ENCODE assay signal across 8 cellular contexts in the genomic region with DNA sequence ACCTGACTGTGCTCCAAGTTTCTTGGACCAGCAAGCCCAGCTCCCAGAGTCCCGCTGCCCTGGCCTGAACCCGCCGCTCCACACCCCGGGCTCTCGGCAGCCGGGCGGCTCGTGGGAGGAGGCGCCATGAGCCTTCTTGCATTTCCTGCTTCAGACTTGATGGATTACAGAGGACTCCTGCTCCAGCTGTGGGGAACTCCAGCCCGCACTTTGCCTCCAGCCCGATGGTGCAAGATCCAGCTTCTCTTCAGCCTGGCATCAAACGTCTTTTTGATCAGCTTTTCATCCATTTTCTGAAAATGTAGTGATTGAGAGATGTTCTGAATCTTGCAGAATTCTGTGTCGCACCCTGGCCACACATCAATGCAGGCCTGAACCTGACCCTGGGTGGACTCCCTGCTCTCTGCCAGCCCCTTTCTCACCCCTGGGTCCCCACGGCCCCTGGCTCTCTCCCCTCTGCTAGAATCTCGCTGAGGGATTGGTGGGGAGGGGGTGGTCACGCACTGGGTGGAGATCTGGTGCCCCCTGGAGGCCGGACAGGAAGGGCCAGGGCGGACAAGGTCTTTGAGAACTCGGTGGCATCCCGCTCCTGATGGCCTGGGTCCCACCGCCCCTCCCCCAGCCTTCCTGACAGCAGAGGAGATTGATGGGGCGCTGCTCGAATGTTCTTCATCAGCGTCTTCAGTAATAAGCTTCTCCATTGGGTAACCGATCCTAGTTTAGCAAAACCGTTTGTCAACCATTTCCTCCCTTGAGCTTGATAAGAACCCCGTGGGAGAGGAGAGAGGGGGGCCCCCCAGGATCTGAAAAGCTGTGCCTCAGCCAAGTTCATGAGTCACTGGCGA. TPM values are rescaled to one million over a fixed set of nuclear protein-coding genes. Genes with fewer than 3 reads are reported as not detected.
DNase-seq lines count a peak whose midpoint lies in the region; ATAC-seq and TF ChIP-seq lines count a peak whose summit lies in the region.

No MANE protein-coding gene starts in this region.

- H3K27ac ChIP-seq in GM23248 (0 out of 2 replicates have a peak overlapping the region, but pooled peaks have one; percentile 32), left lung (peak overlapping the region; percentile 45 to 68)

- H3K9ac ChIP-seq in GM23248 = peak overlapping the region; percentile 64

- peak; percentile 40 to 67 for TF ChIP-seq CTCF in left lung (IDR thresholded peaks at IDR 0.05)

- H2AFZ ChIP-seq in GM23248 = peak overlapping the region; percentile 89

- H4K20me1 ChIP-seq in GM23248 (ENCODE audit: insufficient read depth) = no peaks in the 10 kb centered on the region

- peak overlapping the region; percentile 71 for H3K4me3 ChIP-seq in GM23248
- peak overlapping the region in 1 of 2 donors; percentile 32 for H3K4me3 ChIP-seq in left lung

- ATAC-seq in left lung = peak; percentile 94
- ATAC-seq in GM18868 (IDR thresholded peaks at IDR 0.05; ENCODE audit: unreplicated experiment) = no peak

- intact Hi-C loops in left lung (cut with DNase I) = no loop called here

- H3K9me2 ChIP-seq in GM23248 (ENCODE audit: insufficient read depth) = no peaks in the 10 kb centered on the region

- 0 to 2% methylated on average over 25 to 28 of the region's 28 CpGs for WGBS in GM23248 (ENCODE audit: low coverage in 1 of 2, low lambda C conversion rate in 2 of 2, missing lambda C conversion rate in 2 of 2), 2 experiments

- DNase-seq in AG08395 (ENCODE audit: low spot score) (peak; percentile 90), GM23248 (peak; percentile 87), NCI-H524 (lab: John Stamatoyannopoulos, UW) (peak; percentile 89 to 92), dermis blood vessel endothelial cell (peak; percentile 84), left lung (peak; percentile 82 to 89)
- DNase-seq in activated CD4-positive, alpha-beta T cell treated with anti-CD3 and anti-CD28 coated beads, Interleukin-2, amount 50 U/mL, for 1 hour = peak; percentile 83
- peak; percentile 78 to 84 for DNase-seq in stimulated activated CD4-positive, alpha-beta T cell treated with anti-CD3 and anti-CD28 coated beads, Interleukin-2, amount 100 ng/mL, for 24 hours

- in situ Hi-C loops in GM23248 (cut with MboI) = no loop called here

- no peaks in the 10 kb centered on the region for H3K79me2 ChIP-seq in GM23248 (ENCODE audit: insufficient read depth)

- H3K4me1 ChIP-seq in GM23248 (ENCODE audit: insufficient read depth) = peaks cover 13% of the 10 kb centered on the region
- peaks cover 6 to 44% of the 10 kb centered on the region in 2 donors for H3K4me1 ChIP-seq in left lung

- H3K4me2 ChIP-seq in GM23248 (ENCODE audit: unreplicated experiment) = peak overlapping the region; percentile 92

- H3K9me3 ChIP-seq in GM23248 (ENCODE audit: low read depth) (no peaks in the 10 kb centered on the region), left lung (no peaks in the 10 kb centered on the region)

- no peaks in the 10 kb centered on the region for H3F3A ChIP-seq in GM23248 (ENCODE audit: insufficient read depth)

- H3K27me3 ChIP-seq in GM23248 (replicated peaks; ENCODE audit: insufficient read depth) (no peaks in the 10 kb centered on the region), left lung (no peaks in the 10 kb centered on the region)

- H3K36me3 ChIP-seq in GM23248 (ENCODE audit: low read depth) (no peaks in the 10 kb centered on the region), left lung (no peaks in the 10 kb centered on the region)

RNA-seq across cellular contexts. Expression of a gene that starts 12.1 kb away (rescaled TPM):
- total RNA-seq in GM23248 (2014; rRNA removed; shearing (Covaris generic)) = not detected in 2 replicates
- not detected in 2 replicates for polyA plus RNA-seq in GM23248 (2016; fragmentation: Nextera tagmentation; extraction: Ambion mirVana)
- total RNA-seq in dermis blood vessel endothelial cell = not detected in 2 replicates
- 10 to 100 TPM in 1 of 2 donors, 1 to 10 TPM in 1; 6.9 to 28.0 TPM for total RNA-seq in left lung
